In the genomic region with DNA sequence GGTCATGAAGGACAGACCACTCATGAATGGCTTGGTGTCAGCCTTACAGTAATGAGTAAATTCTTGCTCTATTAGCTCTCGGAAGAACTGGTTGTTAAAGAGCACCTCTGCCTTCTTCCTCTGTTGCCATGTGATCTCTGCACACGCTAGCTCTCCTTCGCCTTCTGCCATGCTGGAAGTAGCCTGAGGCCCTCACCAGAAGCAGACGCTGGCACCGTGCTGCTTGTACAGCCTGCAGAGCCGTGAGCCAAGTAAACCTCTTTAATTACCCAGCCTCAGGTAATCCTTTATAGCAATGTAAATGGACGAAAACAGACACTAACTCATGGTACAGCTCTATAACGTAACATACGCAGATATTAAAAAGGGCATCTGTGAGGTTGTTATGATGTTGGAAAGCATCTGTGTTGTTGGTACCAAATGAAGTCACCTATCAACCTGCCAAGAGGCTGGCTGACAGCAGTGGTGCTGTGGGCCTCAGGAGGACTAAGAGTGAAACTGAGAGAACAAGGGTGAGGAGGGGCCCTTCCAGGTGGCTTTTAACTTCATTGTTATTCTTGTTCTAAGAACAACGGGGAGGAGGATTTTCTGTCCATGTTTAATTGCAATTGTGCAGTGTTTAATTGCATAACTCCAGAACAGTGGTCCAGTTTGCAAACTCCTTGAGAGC, we compare ENCODE assay signal across 1 cellular context.
TF ChIP-seq lines count a peak whose summit lies in the region.

No MANE protein-coding gene starts in this region.

TF ChIP-seq in WTC11, 78 proteins besides CTCF, POLR2A, EP300 and RAD21 (continued from another document):
- TF ChIP-seq, protein P1, sequence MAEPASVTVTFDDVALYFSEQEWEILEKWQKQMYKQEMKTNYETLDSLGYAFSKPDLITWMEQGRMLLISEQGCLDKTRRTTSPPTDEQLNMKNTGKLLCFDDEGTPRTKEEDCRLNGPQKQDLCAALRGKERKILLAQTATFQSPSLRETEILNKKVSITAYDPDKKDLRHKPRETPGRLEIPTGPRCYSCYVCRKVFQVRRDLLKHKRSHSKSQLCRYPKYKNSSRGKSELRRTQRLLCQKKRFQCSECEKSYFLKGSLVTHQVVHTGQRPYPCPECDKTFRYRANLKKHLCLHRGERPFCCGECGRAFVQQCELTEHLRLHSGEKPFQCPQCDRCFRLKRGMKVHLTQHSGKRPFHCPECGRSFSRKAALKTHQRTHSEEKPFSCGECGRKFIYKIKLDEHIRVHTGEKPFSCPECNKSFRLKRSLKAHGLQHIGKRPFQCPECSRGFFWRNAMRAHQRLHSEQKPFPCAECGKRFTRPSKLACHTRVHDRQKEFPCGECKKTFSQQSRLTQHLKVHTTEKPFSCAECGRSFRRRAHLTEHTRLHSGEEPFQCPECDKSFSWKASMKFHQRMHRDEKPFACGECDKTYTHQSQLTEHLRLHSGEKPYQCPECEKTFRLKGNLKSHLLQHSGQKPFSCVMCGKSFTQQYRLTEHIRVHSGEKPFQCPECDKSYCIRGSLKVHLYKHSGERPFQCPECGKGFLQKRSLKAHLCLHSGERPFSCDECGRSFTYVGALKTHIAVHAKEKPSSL (CRISPR knock-in tag; conservative IDR thresholded peaks at IDR 0.05), result no peak
- TF ChIP-seq, protein P2, sequence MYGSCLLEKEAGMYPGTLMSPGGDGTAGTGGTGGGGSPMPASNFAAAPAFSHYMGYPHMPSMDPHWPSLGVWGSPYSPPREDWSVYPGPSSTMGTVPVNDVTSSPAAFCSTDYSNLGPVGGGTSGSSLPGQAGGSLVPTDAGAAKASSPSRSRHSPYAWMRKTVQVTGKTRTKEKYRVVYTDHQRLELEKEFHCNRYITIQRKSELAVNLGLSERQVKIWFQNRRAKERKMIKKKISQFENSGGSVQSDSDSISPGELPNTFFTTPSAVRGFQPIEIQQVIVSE (CRISPR knock-in tag; IDR thresholded peaks at IDR 0.05; ENCODE audit: borderline replicate concordance), result no peak
